19 cellular contexts compared by ENCODE assay signal in the genomic region with DNA sequence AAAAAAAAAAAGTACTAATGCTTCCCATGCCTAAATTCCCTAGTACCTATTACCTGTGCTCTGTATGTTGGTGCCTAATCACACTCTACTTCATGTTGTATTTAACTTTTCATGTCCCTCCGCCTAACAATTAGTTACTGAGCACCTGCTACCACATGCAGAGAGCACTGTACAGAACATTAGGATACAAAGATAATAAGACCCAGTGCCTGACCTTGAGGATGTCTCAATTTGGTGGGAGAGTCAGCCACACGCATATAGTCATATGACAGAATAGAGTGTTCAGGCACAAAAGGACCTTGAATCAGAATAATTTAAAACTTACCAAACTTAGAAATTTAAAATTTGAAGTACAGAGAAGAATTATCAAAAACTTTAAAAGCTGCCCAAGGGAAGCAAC. TPM values are rescaled to one million over a fixed set of nuclear protein-coding genes. Genes with fewer than 3 reads are reported as not detected.
DNase-seq lines count a peak whose midpoint lies in the region; ATAC-seq and TF ChIP-seq lines count a peak whose summit lies in the region.
"Had no signal": no experiment of that assay in that cellular context is flagged by ENCODE, and none has a peak within 500 bp of the region (broad histone marks: within the 10 kb centered on the region; RNA-seq: fewer than 3 reads in every experiment).

No MANE protein-coding gene starts in this region.

- intact Hi-C loops in Right ventricle myocardium inferior (cut with DNase I) = loop anchor here (5.0 kb wide), 1 partner anchor 40 kb away; the partner anchor contains the start of gene USP31
- intact Hi-C loops in testis (cut with DNase I; ENCODE audit: low total_unique reads) = no loop called here

- no peak overlapping the region for H3K27ac Mint-ChIP-seq in chondrocyte (ENCODE audit: unreplicated experiment)
- H3K27ac Mint-ChIP-seq: H9, HFFc6 had no signal

- H3K4me1 Mint-ChIP-seq in chondrocyte (ENCODE audit: low read depth) = peaks cover 13% of the 10 kb centered on the region

- peaks cover 0 to 9% of the 10 kb centered on the region in 2 donors for H3K4me1 ChIP-seq in right atrium auricular region
- peaks cover 6 to 60% (median 20%) of the 10 kb centered on the region in 3 donors for H3K4me1 ChIP-seq in gastroesophageal sphincter
- peaks cover 15% of the 10 kb centered on the region for H3K4me1 ChIP-seq in testis
- H3K4me1 ChIP-seq: SJCRH30 had no signal

- peaks cover 4% of the 10 kb centered on the region for H3K9me3 Mint-ChIP-seq in chondrocyte (ENCODE audit: low read depth)
- H3K9me3 Mint-ChIP-seq: HFFc6 had no signal

- H3K9me3 ChIP-seq in right atrium auricular region = no peaks in the 10 kb centered on the region
- no peaks in the 10 kb centered on the region for H3K9me3 ChIP-seq in gastroesophageal sphincter
- H3K9me3 ChIP-seq in testis = no peaks in the 10 kb centered on the region
- H3K9me3 ChIP-seq: SJCRH30 had no signal

- 97 to 100% methylated on average over 1 to 2 of the region's 2 CpGs for WGBS in gastroesophageal sphincter (ENCODE audit: low coverage in 1 of 2), 2 donors
- 62 to 85% methylated on average over 2 of the region's 2 CpGs for WGBS in testis, 2 donors

- no peaks in the 10 kb centered on the region for H3K27me3 Mint-ChIP-seq in chondrocyte (ENCODE audit: low read depth)

- TF ChIP-seq POLR2A in gastroesophageal sphincter (IDR thresholded peaks at IDR 0.05) = no peak
- TF ChIP-seq POLR2A in testis (IDR thresholded peaks at IDR 0.05) = no peak

- no peak for TF ChIP-seq EP300 in gastroesophageal sphincter (IDR thresholded peaks at IDR 0.05)

- ATAC-seq in Right ventricle myocardium inferior (peak; percentile 45), gastroesophageal sphincter (no peak)
- ATAC-seq: SK-N-SH treated with all-trans-retinoic acid at 6 μM for 48 hours had no signal

- H3K36me3 Mint-ChIP-seq in chondrocyte (ENCODE audit: low read depth) = peaks cover 8% of the 10 kb centered on the region

- H3K36me3 ChIP-seq in right atrium auricular region (peaks cover 27% of the 10 kb centered on the region), gastroesophageal sphincter (peaks cover 0 to 12% of the 10 kb centered on the region in 2 donors), testis (ENCODE audit: low read depth, missing control alignments) (no peaks in the 10 kb centered on the region)
- H3K36me3 ChIP-seq: SJCRH30 had no signal

- no peaks in the 10 kb centered on the region for H3K27me3 ChIP-seq in right atrium auricular region
- no peaks in the 10 kb centered on the region for H3K27me3 ChIP-seq in gastroesophageal sphincter
- H3K27me3 ChIP-seq in testis = no peaks in the 10 kb centered on the region
- H3K27me3 ChIP-seq: SJCRH30 had no signal

- DNase-seq in Right ventricle myocardium inferior (ENCODE audit: missing footprints) (no peak), right atrium auricular region (ENCODE audit: low spot score) (no peak), NCI-H146 (lab: John Stamatoyannopoulos, UW) (peak; percentile 72), testis (peak; percentile 67), cortex of kidney (lab: John Stamatoyannopoulos, UW) (no peak), chondrocyte (ENCODE audit: low spot score) (no peak)
- no peak for DNase-seq in central memory CD4-positive, alpha-beta T cell
- DNase-seq: DMS53, GM23248, H9, HFFc6, KBM-7, NCI-H187 treated with DMSO at 0.1 percent for 48 hours, NCI-H2171 treated with DMSO at 0.1 percent for 48 hours, NCI-H446 treated with DMSO at 0.1 percent for 48 hours, NCI-H526, SJCRH30 had no signal

- H3K27ac ChIP-seq in right atrium auricular region (no peak overlapping the region), gastroesophageal sphincter (peak overlapping the region in 3 of 4 donors; percentile 31 to 77 (median 68)), testis (peak overlapping the region; percentile 45 to 50)
- H3K27ac ChIP-seq: GM23248, SJCRH30 had no signal

- TF ChIP-seq CTCF in right atrium auricular region (IDR thresholded peaks at IDR 0.05) (no peak), gastroesophageal sphincter (IDR thresholded peaks at IDR 0.05) (no peak), testis (IDR thresholded peaks at IDR 0.05) (no peak), chondrocyte (IDR thresholded peaks at IDR 0.05) (no peak)

- H3K4me3 Mint-ChIP-seq in chondrocyte (ENCODE audit: unreplicated experiment) = no peak overlapping the region
- H3K4me3 Mint-ChIP-seq: H9, HFFc6 had no signal

- H3K4me3 ChIP-seq in right atrium auricular region (no peak overlapping the region), gastroesophageal sphincter (no peak overlapping the region), testis (no peak overlapping the region)
- H3K4me3 ChIP-seq: GM23248, SJCRH30 had no signal

RNA-seq across cellular contexts. Expression of gene USP31, which starts 42.1 kb away (rescaled TPM):
- total RNA-seq in Right ventricle myocardium inferior (26.8 TPM), right atrium auricular region (10 to 100 TPM; 19.7 to 29.0 TPM), gastroesophageal sphincter (10 to 100 TPM; 11.2 to 37.7 (median 26.6) TPM), testis (10 to 100 TPM; 73.1 to 73.6 TPM), chondrocyte (8.7 to 9.3 TPM (median 8.7 TPM) in 3 replicates)
- polyA plus RNA-seq in testis (ENCODE audit: insufficient read depth, low read depth, low replicate concordance) = 23.3 TPM

Comparison
In these comparisons a context has a peak if more than half of its experiments do, and no peak if none do; other contexts are left out.
1. DNase-seq: peak in NCI-H146 (single experiment) and testis (single experiment); none in Right ventricle myocardium inferior (single experiment), right atrium auricular region (single experiment), cortex of kidney (single experiment), chondrocyte (single experiment) and central memory CD4-positive, alpha-beta T cell (single experiment).
2. H3K27ac ChIP-seq: peak in gastroesophageal sphincter (3 of 4) and testis (2 of 2); none in right atrium auricular region (0 of 2).